In genomic region chr12:15534870-15535269, GRCh38 we compare ENCODE assay signal across 14 cellular contexts.
DNase-seq lines count a peak whose midpoint lies in the region; ATAC-seq and TF ChIP-seq lines count a peak whose summit lies in the region.
"Had no signal": no experiment of that assay in that cellular context is flagged by ENCODE, and none has a peak within 500 bp of the region (broad histone marks: within the 10 kb centered on the region; RNA-seq: fewer than 3 reads in every experiment).

No MANE protein-coding gene starts in this region.

- no peaks in the 10 kb centered on the region for H3K36me3 ChIP-seq in adipocyte (ENCODE audit: control insufficient read depth, insufficient read depth, low read length, severe bottlenecking)
- H3K36me3 ChIP-seq: MG63 had no signal

- peak; percentile 53 for DNase-seq in AG10803 (ENCODE audit: low read depth)
- DNase-seq in HL-60 (ENCODE audit: low read depth in 1 of 2, low spot score in 1 of 2) = peak; percentile 55 to 66
- DNase-seq in adipocyte (ENCODE audit: low read depth) = peak; percentile 70
- peak; percentile 17 for DNase-seq in midbrain (lab: John Stamatoyannopoulos, UW)
- DNase-seq in NCI-H510A treated with DMSO at 0.1 percent for 48 hours (lab: John Stamatoyannopoulos, UW) = no peak
- DNase-seq in NCI-H146 treated with DMSO at 0.1 percent for 48 hours (lab: John Stamatoyannopoulos, UW; ENCODE audit: unreplicated experiment) = no peak
- no peak for DNase-seq in NCI-H524 treated with DMSO at 0.1 percent for 48 hours (lab: John Stamatoyannopoulos, UW)
- DNase-seq: activated CD4-positive, alpha-beta T cell treated with anti-CD3 and anti-CD28 coated beads, Interleukin-2, amount 50 U/mL, for 1 hour; MG63; NCI-H69; occipital lobe; stimulated activated CD4-positive, alpha-beta T cell treated with anti-CD3 and anti-CD28 coated beads, Interleukin-15, amount 100 ng/mL, for 24 hours had no signal

- H3K9ac ChIP-seq in adipocyte (ENCODE audit: low read length) = peak overlapping the region; percentile 66

- H3K9me3 ChIP-seq in adipocyte (ENCODE audit: control insufficient read depth, low read length) = no peaks in the 10 kb centered on the region
- H3K9me3 ChIP-seq: MG63 had no signal

- H3K27me3 ChIP-seq in HL-60 (ENCODE audit: insufficient read depth, poor library complexity, severe bottlenecking) (peaks cover under 1% of the 10 kb centered on the region), adipocyte (replicated peaks; ENCODE audit: control insufficient read depth, insufficient read depth, low read length) (no peaks in the 10 kb centered on the region)
- H3K27me3 ChIP-seq: MG63 had no signal

- peaks cover 48% of the 10 kb centered on the region for H3K4me1 ChIP-seq in adipocyte (ENCODE audit: control insufficient read depth, insufficient read depth, low read length)

- ATAC-seq in HG03457 (IDR thresholded peaks at IDR 0.05; ENCODE audit: unreplicated experiment) = no peak

- no peak overlapping the region for H3K4me3 ChIP-seq in AG10803 (ENCODE audit: low read length)
- H3K4me3 ChIP-seq in HL-60 (replicated peaks; ENCODE audit: insufficient read depth, low read length) = no peak overlapping the region
- H3K4me3 ChIP-seq in adipocyte (ENCODE audit: low read length) = no peak overlapping the region
- H3K4me3 ChIP-seq: MG63, SK-N-MC had no signal

- H3K27ac ChIP-seq in HL-60 (replicated peaks) = no peak overlapping the region
- H3K27ac ChIP-seq: SK-N-MC had no signal

- TF ChIP-seq CTCF in AG10803 (conservative IDR thresholded peaks at IDR 0.05; ENCODE audit: low read length) (no peak), HL-60 (IDR thresholded peaks at IDR 0.05; ENCODE audit: insufficient read depth, low read length) (no peak)

Comparison
In these comparisons a context has a peak if more than half of its experiments do, and no peak if none do; other contexts are left out.
1. DNase-seq: peak in AG10803 (single experiment), HL-60 (2 of 2), adipocyte (single experiment) and midbrain (single experiment); none in NCI-H510A treated with DMSO at 0.1 percent for 48 hours (single experiment), NCI-H146 treated with DMSO at 0.1 percent for 48 hours (single experiment) and NCI-H524 treated with DMSO at 0.1 percent for 48 hours (single experiment).